ENCODE assay signal across 28 cellular contexts in genomic region chr1:6081901-6082300, GRCh38.
"Had no signal": no experiment of that assay in that cellular context is flagged by ENCODE, and none has a peak within 500 bp of the region (broad histone marks: within the 10 kb centered on the region; RNA-seq: fewer than 3 reads in every experiment).

No MANE protein-coding gene starts in this region.

- H3K36me3 ChIP-seq: breast epithelium, cardiac muscle cell, esophagus squamous epithelium had no signal

- DNase-seq: activated CD4-positive, alpha-beta memory T cell treated with anti-CD3 and anti-CD28 coated beads for 36 hours; activated CD4-positive, alpha-beta T cell treated with anti-CD3 and anti-CD28 coated beads for 36 hours; activated CD4-positive, alpha-beta T cell treated with anti-CD3 and anti-CD28 coated beads, Interleukin-2, amount 10 ng/mL, durations not matched to agents 24 days and 14 days; activated CD4-positive, CD25-positive, alpha-beta regulatory T cell; activated CD4-positive, CD25-positive, alpha-beta regulatory T cell treated with anti-CD3 and anti-CD28 coated beads, Interleukin-2, amount 50 U/mL, for 72 hours; activated CD8-positive, alpha-beta memory T cell treated with anti-CD3 and anti-CD28 coated beads, Interleukin-2, amount 10 ng/mL, durations not matched to agents 7 days and 5 days; activated CD8-positive, alpha-beta memory T cell treated with anti-CD3 and anti-CD28 coated beads, Interleukin-2, amount 50 U/mL, for 4 hours; activated CD8-positive, alpha-beta T cell treated with anti-CD3 and anti-CD28 coated beads, Interleukin-2, amount 10 ng/mL, durations not matched to agents 7 days and 5 days; activated effector memory CD4-positive, alpha-beta T cell treated with anti-CD3 and anti-CD28 coated beads, Interleukin-2, amount 50 U/mL, for 16 hours; activated naive CD4-positive, alpha-beta T cell treated with anti-CD3 and anti-CD28 coated beads, Interleukin-2, amount 50 U/mL, for 16 hours; activated T-cell treated with anti-CD3 and anti-CD28 coated beads, Interleukin-2, amount 50 U/mL, for 1 hour; activated T-cell treated with anti-CD3 and anti-CD28 coated beads, Interleukin-2, amount 50 U/mL, for 48 hours; amniotic stem cell; aorta; body of pancreas; central memory CD4-positive, alpha-beta T cell; cortex of kidney; effector CD8-positive, alpha-beta T cell; esophagus squamous epithelium; foreskin melanocyte; T-helper 2 cell had no signal

- H3K4me3 Mint-ChIP-seq: activated CD4-positive, alpha-beta memory T cell treated with anti-CD3 and anti-CD28 coated beads for 36 hours; activated CD4-positive, alpha-beta T cell treated with anti-CD3 and anti-CD28 coated beads for 36 hours; activated CD4-positive, alpha-beta T cell treated with anti-CD3 and anti-CD28 coated beads, Interleukin-2, amount 10 ng/mL, durations not matched to agents 24 days and 14 days; activated CD8-positive, alpha-beta memory T cell treated with anti-CD3 and anti-CD28 coated beads, Interleukin-2, amount 10 ng/mL, durations not matched to agents 7 days and 5 days; activated CD8-positive, alpha-beta T cell treated with anti-CD3 and anti-CD28 coated beads, Interleukin-2, amount 10 ng/mL, durations not matched to agents 7 days and 5 days; activated naive CD8-positive, alpha-beta T cell; activated T-helper 1 cell treated with anti-CD3 and anti-CD28 coated beads, Interleukin-12 subunit alpha, Interleukin-12 subunit beta, Interleukin-2, Interleukin-4 antibody, amounts not matched to agents 30 ng/mL and 10 ng/mL and 1 ng/mL, durations not matched to agents 14 hours and 24 hours and 36 hours had no signal

- ATAC-seq: activated CD4-positive, alpha-beta T cell treated with anti-CD3 and anti-CD28 coated beads for 36 hours; activated CD8-positive, alpha-beta memory T cell treated with anti-CD3 and anti-CD28 coated beads, Interleukin-2, amount 10 ng/mL, durations not matched to agents 7 days and 5 days; activated CD8-positive, alpha-beta T cell treated with anti-CD3 and anti-CD28 coated beads, Interleukin-2, amount 10 ng/mL, durations not matched to agents 7 days and 5 days; body of pancreas had no signal

- H3K27ac ChIP-seq: body of pancreas, breast epithelium, cardiac muscle cell, epithelial cell of prostate, gastroesophageal sphincter had no signal

- H3K27me3 Mint-ChIP-seq: activated CD4-positive, alpha-beta memory T cell treated with anti-CD3 and anti-CD28 coated beads for 36 hours; activated CD4-positive, alpha-beta T cell treated with anti-CD3 and anti-CD28 coated beads for 36 hours; activated CD4-positive, alpha-beta T cell treated with anti-CD3 and anti-CD28 coated beads, Interleukin-2, amount 10 ng/mL, durations not matched to agents 24 days and 14 days; activated CD8-positive, alpha-beta memory T cell treated with anti-CD3 and anti-CD28 coated beads, Interleukin-2, amount 10 ng/mL, durations not matched to agents 7 days and 5 days; activated naive CD8-positive, alpha-beta T cell had no signal

- H3K36me3 Mint-ChIP-seq: activated naive CD8-positive, alpha-beta T cell had no signal

- H3K4me3 ChIP-seq: body of pancreas, breast epithelium, cardiac muscle cell, esophagus squamous epithelium, gastroesophageal sphincter had no signal

- H3K27ac Mint-ChIP-seq: activated CD4-positive, alpha-beta memory T cell treated with anti-CD3 and anti-CD28 coated beads for 36 hours; activated CD4-positive, alpha-beta T cell treated with anti-CD3 and anti-CD28 coated beads for 36 hours; activated CD4-positive, alpha-beta T cell treated with anti-CD3 and anti-CD28 coated beads, Interleukin-2, amount 10 ng/mL, durations not matched to agents 24 days and 14 days; activated CD8-positive, alpha-beta memory T cell treated with anti-CD3 and anti-CD28 coated beads, Interleukin-2, amount 10 ng/mL, durations not matched to agents 7 days and 5 days; activated CD8-positive, alpha-beta T cell treated with anti-CD3 and anti-CD28 coated beads, Interleukin-2, amount 10 ng/mL, durations not matched to agents 7 days and 5 days; activated naive CD8-positive, alpha-beta T cell; activated T-helper 1 cell treated with anti-CD3 and anti-CD28 coated beads, Interleukin-12 subunit alpha, Interleukin-12 subunit beta, Interleukin-2, Interleukin-4 antibody, amounts not matched to agents 30 ng/mL and 10 ng/mL and 1 ng/mL, durations not matched to agents 14 hours and 24 hours and 36 hours; activated T-helper 2 cell treated with anti-CD3 and anti-CD28 coated beads, Interferon-gamma antibody, Interleukin-2, Interleukin-4, amounts not matched to agents 10 μg/mL and 5 μg/mL and 100 μg/mL, durations not matched to agents 14 hours and 24 hours and 36 hours had no signal

- H3K9me3 ChIP-seq: body of pancreas, breast epithelium, esophagus squamous epithelium, gastroesophageal sphincter had no signal

- H3K9me3 Mint-ChIP-seq: activated CD4-positive, alpha-beta memory T cell treated with anti-CD3 and anti-CD28 coated beads for 36 hours; activated CD4-positive, alpha-beta T cell treated with anti-CD3 and anti-CD28 coated beads, Interleukin-2, amount 10 ng/mL, durations not matched to agents 24 days and 14 days; activated T-helper 1 cell treated with anti-CD3 and anti-CD28 coated beads, Interleukin-12 subunit alpha, Interleukin-12 subunit beta, Interleukin-2, Interleukin-4 antibody, amounts not matched to agents 30 ng/mL and 10 ng/mL and 1 ng/mL, durations not matched to agents 14 hours and 24 hours and 36 hours; activated T-helper 2 cell treated with anti-CD3 and anti-CD28 coated beads, Interferon-gamma antibody, Interleukin-2, Interleukin-4, amounts not matched to agents 10 μg/mL and 5 μg/mL and 100 μg/mL, durations not matched to agents 14 hours and 24 hours and 36 hours had no signal

- H3K4me1 ChIP-seq: body of pancreas, breast epithelium had no signal

- H3K4me1 Mint-ChIP-seq: activated CD4-positive, alpha-beta T cell treated with anti-CD3 and anti-CD28 coated beads for 36 hours; activated CD8-positive, alpha-beta memory T cell treated with anti-CD3 and anti-CD28 coated beads, Interleukin-2, amount 10 ng/mL, durations not matched to agents 7 days and 5 days had no signal

- H3K27me3 ChIP-seq: body of pancreas, breast epithelium, cardiac muscle cell, esophagus squamous epithelium, gastroesophageal sphincter had no signal
